7 cellular contexts compared by ENCODE assay signal in genomic region chr14:49972199-49972671, GRCh38.
A peak's percentile ranks its signal among the peaks of the same experiment; 100 is the strongest.
DNase-seq lines count a peak whose midpoint lies in the region; ATAC-seq, FAIRE-seq and TF ChIP-seq lines count a peak whose summit lies in the region.

No MANE protein-coding gene starts in this region.

- TF ChIP-seq RAD21 in GM12878 (IDR thresholded peaks at IDR 0.05; ENCODE audit: insufficient read depth, low read depth, low read length) = no peak

- H3K27me3 ChIP-seq in GM06990 (replicated peaks; ENCODE audit: control insufficient read depth, insufficient read depth, low read length) = no peaks in the 10 kb centered on the region
- H3K27me3 ChIP-seq in GM12878 (replicated peaks in 1 of 2; ENCODE audit: control insufficient read depth in 2 of 2, insufficient read depth in 2 of 2, low read length in 1 of 2) = no peaks in the 10 kb centered on the region
- no peaks in the 10 kb centered on the region for H3K27me3 ChIP-seq in lower lobe of right lung (ENCODE audit: low read depth)

- no peaks in the 10 kb centered on the region for H4K20me1 ChIP-seq in GM12878 (ENCODE audit: control insufficient read depth, insufficient read depth)

- BruUV-seq in GM12878 (replicated peaks; lab: Mats Ljungman, UMichigan) = no TSS peak

- TF ChIP-seq EP300 in GM12878 (IDR thresholded peaks at IDR 0.05; ENCODE audit: borderline replicate concordance in 1 of 2, control insufficient read depth in 1 of 2, low read depth in 2 of 2, low read length in 2 of 2) = no peak

- no peak for FAIRE-seq in GM12878 (lab: Jason Lieb, UNC)

- POLR2A ChIA-PET in GM12878 (lab: Charles Lee) = interaction anchor here (0.5 to 7.7 kb wide), 21 partner anchors 10 to 164 kb away, joined by 3 to 119 read pairs (median 7); no protein-coding TSS in a partner anchor

- DNase-seq in GM06990 (ENCODE audit: extremely low read depth, insufficient read length) (no peak), NCI-H2107 (lab: John Stamatoyannopoulos, UW) (peak; percentile 64), GM12878 (ENCODE audit: low read depth, low spot score) (no peak), lower lobe of right lung (no peak), head of caudate nucleus (no peak), SIG-M5 (lab: John Stamatoyannopoulos, UW) (no peak)

- in situ Hi-C loops in GM12878 (cut with MboI) = no loop called here

- SMC1A ChIA-PET in GM12878 (lab: Charles Lee; ENCODE audit: uncharacterized antibody, unreplicated experiment) = interaction anchor here (0.6 to 7.7 kb wide), 31 partner anchors 8 to 146 kb away, joined by 3 to 133 read pairs (median 5); no protein-coding TSS in a partner anchor

- no peaks in the 10 kb centered on the region for H3K36me3 ChIP-seq in GM06990 (ENCODE audit: control insufficient read depth, insufficient read depth, low read length)
- H3K36me3 ChIP-seq in GM12878 (ENCODE audit: control insufficient read depth in 2 of 2, insufficient read depth in 2 of 2, low read length in 1 of 2) = no peaks in the 10 kb centered on the region
- no peaks in the 10 kb centered on the region for H3K36me3 ChIP-seq in lower lobe of right lung

- ATAC-seq in GM12878 (no peak), lower lobe of right lung (peak in 1 of 2 donors; percentile 35), GM18502 (IDR thresholded peaks at IDR 0.05; ENCODE audit: poor library complexity, unreplicated experiment) (no peak)

- intact Hi-C loops in GM12878 (cut with micrococcal nuclease; ENCODE audit: unreplicated experiment) = no loop called here
- intact Hi-C loops in lower lobe of right lung (cut with DNase I) = no loop called here
- intact Hi-C loops in head of caudate nucleus (cut with DNase I) = no loop called here

- peak overlapping the region; percentile 78 for H2AFZ ChIP-seq in GM12878 (ENCODE audit: control insufficient read depth, low read depth, low read length)

- H3K27ac ChIP-seq in GM12878 (ENCODE audit: control insufficient read depth, insufficient read depth) (peak overlapping the region; percentile 100), lower lobe of right lung (peak overlapping the region; percentile 84)

- no peak for TF ChIP-seq CTCF in GM06990 (IDR thresholded peaks at IDR 0.05; ENCODE audit: insufficient read depth, low read length, poor library complexity, severe bottlenecking)
- TF ChIP-seq CTCF in GM12878 (IDR thresholded peaks at IDR 0.05 in 2 of 3, conservative IDR thresholded peaks at IDR 0.05 in 1 of 3; ENCODE audit: control insufficient read depth in 2 of 3, extremely low read depth in 1 of 3, insufficient read depth in 1 of 3, low read depth in 3 of 3, low read length in 3 of 3) = no peak
- no peak for TF ChIP-seq CTCF in lower lobe of right lung (IDR thresholded peaks at IDR 0.05)

- RAD21 ChIA-PET in GM12878 (lab: Charles Lee; ENCODE audit: unreplicated experiment) = interaction anchor here (0.7 to 4.9 kb wide), 25 partner anchors 8 to 135 kb away, joined by 3 to 107 read pairs (median 7); no protein-coding TSS in a partner anchor

- H3K4me2 ChIP-seq in GM12878 (ENCODE audit: control insufficient read depth, insufficient read depth) = peak overlapping the region; percentile 95

- 0% methylated on average over 5 of the region's 5 CpGs for WGBS in GM12878 (ENCODE audit: insufficient coverage, insufficient replicate concordance, low lambda C conversion rate, missing lambda C conversion rate)

- CTCF ChIA-PET in GM12878 (lab: Yijun Ruan, JAX) = interaction anchor here (0.7 to 4.6 kb wide), 19 partner anchors 10 to 140 kb away, joined by 3 to 41 read pairs (median 6); no protein-coding TSS in a partner anchor

- H3K9me3 ChIP-seq in GM12878 (replicated peaks; ENCODE audit: control insufficient read depth, insufficient read depth, low read length) = no peaks in the 10 kb centered on the region
- H3K9me3 ChIP-seq in lower lobe of right lung = no peaks in the 10 kb centered on the region

- H3K79me2 ChIP-seq in GM12878 (ENCODE audit: control insufficient read depth, insufficient read depth, low read length) = no peaks in the 10 kb centered on the region

- peaks cover 46% of the 10 kb centered on the region for H3K4me1 ChIP-seq in GM12878 (ENCODE audit: control insufficient read depth, insufficient read depth, low read length)
- peaks cover 59% of the 10 kb centered on the region for H3K4me1 ChIP-seq in lower lobe of right lung

- no peak for TF ChIP-seq POLR2A in GM12878 (IDR thresholded peaks at IDR 0.05; ENCODE audit: low read depth, low read length)

- H3K9ac ChIP-seq in GM12878 (ENCODE audit: control insufficient read depth, insufficient read depth, low read length) = peak overlapping the region; percentile 93

- H3K4me3 ChIP-seq in GM06990 (replicated peaks; ENCODE audit: low read depth, low read length) = peak overlapping the region; percentile 13; the same call in 1 of the 2 replicates
- peak overlapping the region; percentile 49 for H3K4me3 ChIP-seq in GM12878
- peak overlapping the region; percentile 22 for H3K4me3 ChIP-seq in lower lobe of right lung

TF ChIP-seq in GM12878, 131 proteins besides CTCF, POLR2A, EP300 and RAD21:
- TF ChIP-seq CUX1 (IDR thresholded peaks at IDR 0.05; ENCODE audit: insufficient replicate concordance, low read depth, low read length) (no peak), SPI1 (IDR thresholded peaks at IDR 0.05; ENCODE audit: borderline replicate concordance, insufficient read depth, low read depth, low read length) (no peak), ZNF274 (IDR thresholded peaks at IDR 0.05; ENCODE audit: insufficient read depth, insufficient read length) (no peak), EZH2 (IDR thresholded peaks at IDR 0.05; ENCODE audit: borderline replicate concordance, control insufficient read depth, low read depth, low read length) (no peak), IRF4 (IDR thresholded peaks at IDR 0.05; ENCODE audit: low read depth, low read length) (no peak), NR2C1 (IDR thresholded peaks at IDR 0.05) (no peak)
- TF ChIP-seq, protein P1, sequence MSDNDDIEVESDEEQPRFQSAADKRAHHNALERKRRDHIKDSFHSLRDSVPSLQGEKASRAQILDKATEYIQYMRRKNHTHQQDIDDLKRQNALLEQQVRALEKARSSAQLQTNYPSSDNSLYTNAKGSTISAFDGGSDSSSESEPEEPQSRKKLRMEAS (IDR thresholded peaks at IDR 0.05; ENCODE audit: low read depth, low read length) = no peak
